In genomic region chr11:114892381-114893197, GRCh38 we compare ENCODE assay signal across 12 cellular contexts.
DNase-seq lines count a peak whose midpoint lies in the region; ATAC-seq and TF ChIP-seq lines count a peak whose summit lies in the region.
"Had no signal": no experiment of that assay in that cellular context is flagged by ENCODE, and none has a peak within 500 bp of the region (broad histone marks: within the 10 kb centered on the region; RNA-seq: fewer than 3 reads in every experiment).

No MANE protein-coding gene starts in this region.

- no peak overlapping the region for H3K4me3 ChIP-seq in WERI-Rb-1 (ENCODE audit: low read depth, low read length)
- H3K4me3 ChIP-seq: coronary artery, spleen, thyroid gland had no signal

- no peaks in the 10 kb centered on the region for H3K27me3 ChIP-seq in WERI-Rb-1 (ENCODE audit: insufficient read depth, low read depth, severe bottlenecking)
- H3K27me3 ChIP-seq: thyroid gland had no signal

- no peaks in the 10 kb centered on the region for H3K36me3 ChIP-seq in WERI-Rb-1
- H3K36me3 ChIP-seq: spleen, thyroid gland had no signal

- H3K9me3 ChIP-seq in WERI-Rb-1 (ENCODE audit: severe bottlenecking), result no peaks in the 10 kb centered on the region
- H3K9me3 ChIP-seq: thyroid gland had no signal

- peak; percentile 13 to 67 for DNase-seq in NCI-H526 (lab: John Stamatoyannopoulos, UW)
- no peak for DNase-seq in NCI-H526 treated with DMSO at 0.1 percent for 48 hours (lab: John Stamatoyannopoulos, UW)
- DNase-seq in GM19240 (ENCODE audit: insufficient read length, low spot score), result peak; percentile 6
- peak; percentile 33 for DNase-seq in WERI-Rb-1
- peak; percentile 10 for DNase-seq in kidney tubule cell (ENCODE audit: low spot score)
- DNase-seq in NCI-H524 (lab: John Stamatoyannopoulos, UW), result no peak
- no peak for DNase-seq in cerebellum (ENCODE audit: low spot score)
- DNase-seq: spleen, thyroid gland had no signal

- peak; percentile 69 for TF ChIP-seq CTCF in WERI-Rb-1 (IDR thresholded peaks at IDR 0.05; ENCODE audit: low read depth, low read length)

- no peak for ATAC-seq in HG03196 (IDR thresholded peaks at IDR 0.05; ENCODE audit: unreplicated experiment)
- ATAC-seq: left colon had no signal

- no peak overlapping the region for H3K27ac ChIP-seq in WERI-Rb-1
- H3K27ac ChIP-seq: coronary artery, spleen, thyroid gland had no signal

Comparison
In these comparisons a context has a peak if more than half of its experiments do, and no peak if none do; other contexts are left out.
1. DNase-seq: peak in NCI-H526 (2 of 2), GM19240 (single experiment), WERI-Rb-1 (single experiment) and kidney tubule cell (single experiment); none in NCI-H526 treated with DMSO at 0.1 percent for 48 hours (single experiment), NCI-H524 (0 of 2) and cerebellum (single experiment).